Comparison of ENCODE assay signal across 14 cellular contexts in genomic region chr17:82668024-82668630, GRCh38. TPM values are rescaled to one million over a fixed set of nuclear protein-coding genes. Genes with fewer than 3 reads are reported as not detected.
A peak's percentile ranks its signal among the peaks of the same experiment; 100 is the strongest.
DNase-seq lines count a peak whose midpoint lies in the region; ATAC-seq and TF ChIP-seq lines count a peak whose summit lies in the region.
"Had no signal": no experiment of that assay in that cellular context is flagged by ENCODE, and none has a peak within 500 bp of the region (broad histone marks: within the 10 kb centered on the region; RNA-seq: fewer than 3 reads in every experiment).

No MANE protein-coding gene starts in this region.

- in situ Hi-C loops in ACHN (cut with HindIII; ENCODE audit: low pct_ligation_motif_present, low pct_unique_long_range_greater_than_20kb, low sequenced_read_pairs) = no loop called here

- no peaks in the 10 kb centered on the region for H3K9me3 Mint-ChIP-seq in endothelial cell (ENCODE audit: unreplicated experiment)
- H3K9me3 Mint-ChIP-seq: activated naive CD4-positive, alpha-beta T cell treated with anti-CD3 and anti-CD28 coated beads for 36 hours; natural killer cell treated with Interleukin-12 subunit alpha and Interleukin-12 subunit beta and Interleukin-15 and Interleukin-18, amount 100 ng/mL, for 72 hours had no signal

- no peak overlapping the region for H2BK15ac ChIP-seq in mesendoderm (replicated peaks; ENCODE audit: low read depth)

- no peaks in the 10 kb centered on the region for H4K20me1 ChIP-seq in PC-3 (ENCODE audit: low read length)

- H3K4me1 ChIP-seq in heart right ventricle (peaks cover 0 to 28% (median 14%) of the 10 kb centered on the region in 9 donors), PC-3 (ENCODE audit: insufficient read depth, low read length) (no peaks in the 10 kb centered on the region), mesendoderm (ENCODE audit: control insufficient read depth, low read depth, low read length) (peaks cover 2% of the 10 kb centered on the region), aorta (ENCODE audit: control insufficient read depth in 1 of 2, insufficient read depth in 2 of 2, low read length in 2 of 2) (no peaks in the 10 kb centered on the region)
- H3K4me1 ChIP-seq: lower lobe of right lung had no signal

- H3K9me2 ChIP-seq in PC-3 (replicated peaks; ENCODE audit: low read length) = no peaks in the 10 kb centered on the region

- CTCF ChIA-PET in PC-3 (lab: Charles Lee) = no interaction called here

- 79 to 82% methylated on average over 16 of the region's 16 CpGs for WGBS in heart right ventricle, 2 donors
- WGBS in mesendoderm (ENCODE audit: extremely low coverage, insufficient coverage, low lambda C conversion rate) = no CpG with 5 or more reads among the region's 16 CpGs
- WGBS in aorta, 2 donors = 77% methylated on average over 16 of the region's 16 CpGs

- no peak overlapping the region for H4K8ac ChIP-seq in mesendoderm (ENCODE audit: low read depth, low read length)

- H3K36me3 ChIP-seq in heart right ventricle (peaks cover 0 to 7% (median 0%) of the 10 kb centered on the region in 9 donors), PC-3 (ENCODE audit: low read depth, low read length) (no peaks in the 10 kb centered on the region), mesendoderm (ENCODE audit: control insufficient read depth, insufficient read depth, low read length) (no peaks in the 10 kb centered on the region), aorta (ENCODE audit: control insufficient read depth in 1 of 2, insufficient read depth in 2 of 2, low read length in 1 of 2) (no peaks in the 10 kb centered on the region)
- H3K36me3 ChIP-seq: lower lobe of right lung, SJSA1 had no signal

- H3K27ac Mint-ChIP-seq in endothelial cell (ENCODE audit: unreplicated experiment) = no peak overlapping the region
- H3K27ac Mint-ChIP-seq: activated naive CD4-positive, alpha-beta T cell treated with anti-CD3 and anti-CD28 coated beads for 36 hours; natural killer cell treated with Interleukin-12 subunit alpha and Interleukin-12 subunit beta and Interleukin-15 and Interleukin-18, amount 100 ng/mL, for 72 hours had no signal

- peaks cover 4% of the 10 kb centered on the region for H3K36me3 Mint-ChIP-seq in endothelial cell (ENCODE audit: low read depth, unreplicated experiment)
- H3K36me3 Mint-ChIP-seq: natural killer cell treated with Interleukin-12 subunit alpha and Interleukin-12 subunit beta and Interleukin-15 and Interleukin-18, amount 100 ng/mL, for 72 hours had no signal

- H3K27ac ChIP-seq in heart right ventricle (peak overlapping the region in 6 of 10 donors; percentile 75 to 86 (median 78)), PC-3 (ENCODE audit: low read length) (no peak overlapping the region), mesendoderm (ENCODE audit: low read depth, low read length) (no peak overlapping the region), aorta (ENCODE audit: low read depth in 1 of 2, low read length in 2 of 2) (no peak overlapping the region)
- H3K27ac ChIP-seq: SJSA1 had no signal

- ATAC-seq in heart right ventricle (peak in 2 of 8 donors; percentile 2 to 8), Right ventricle myocardium superior (ENCODE audit: poor library complexity) (no peak), PC-3 (no peak), aorta (ENCODE audit: low FRiP score) (peak; percentile 16)

- no peaks in the 10 kb centered on the region for H3K79me2 ChIP-seq in PC-3 (ENCODE audit: low read length)
- H3K79me2 ChIP-seq in mesendoderm (ENCODE audit: control insufficient read depth, insufficient read depth, low read length) = no peaks in the 10 kb centered on the region

- H3K9me3 ChIP-seq in heart right ventricle (no peaks in the 10 kb centered on the region), PC-3 (ENCODE audit: low read length) (no peaks in the 10 kb centered on the region), aorta (ENCODE audit: control insufficient read depth, low read length) (no peaks in the 10 kb centered on the region)
- H3K9me3 ChIP-seq: lower lobe of right lung, SJSA1 had no signal

- no peak overlapping the region for H3K4me2 ChIP-seq in PC-3 (ENCODE audit: low read length)
- H3K4me2 ChIP-seq in mesendoderm (ENCODE audit: low read length) = no peak overlapping the region

- no peak overlapping the region for H4K5ac ChIP-seq in mesendoderm (ENCODE audit: low read length)

- no peak overlapping the region for H3K9ac ChIP-seq in PC-3 (ENCODE audit: low read length)
- H3K9ac ChIP-seq in mesendoderm (ENCODE audit: low read length) = peak overlapping the region; percentile 44

- no peaks in the 10 kb centered on the region for H3K4me1 Mint-ChIP-seq in endothelial cell (ENCODE audit: unreplicated experiment)

- no peaks in the 10 kb centered on the region for H3K79me1 ChIP-seq in mesendoderm (ENCODE audit: low read length)

- no peak overlapping the region for H3K18ac ChIP-seq in mesendoderm (ENCODE audit: low read length)

- H2AK5ac ChIP-seq in mesendoderm (ENCODE audit: low read length) = no peak overlapping the region

- intact Hi-C loops in heart right ventricle (cut with DNase I) (loop anchor here (2.0 to 10.0 kb wide), 6 partner anchors 87 to 761 kb away; partner anchors contain the start of gene TBCD (in 1 of the 10)), Right ventricle myocardium superior (cut with DNase I) (loop anchor here (10.0 kb wide), 1 partner anchor 97 kb away; no protein-coding TSS in a partner anchor), PC-3 (cut with micrococcal nuclease) (loop anchor here (2.0 kb wide), 1 partner anchor 99 kb away; no protein-coding TSS in a partner anchor), aorta (cut with DNase I) (loop anchor here in 1 of 2 donors (2.0 kb wide), 1 partner anchor 107 kb away; no protein-coding TSS in a partner anchor)

- H2AFZ ChIP-seq in PC-3 (ENCODE audit: low read length) = peak overlapping the region; percentile 50; the same call in 1 of the 2 replicates

- no peaks in the 10 kb centered on the region for H3F3A ChIP-seq in PC-3 (ENCODE audit: low read length, unreplicated experiment)

- no peak overlapping the region for H3K23ac ChIP-seq in mesendoderm (ENCODE audit: low read length)

- H3K56ac ChIP-seq in mesendoderm (ENCODE audit: low read length) = peak overlapping the region; percentile 60

- BruUV-seq in PC-3 (replicated peaks; lab: Mats Ljungman, UMichigan) = no TSS peak

- TF ChIP-seq CTCF in heart right ventricle (IDR thresholded peaks at IDR 0.05) (no peak), PC-3 (conservative IDR thresholded peaks at IDR 0.05; ENCODE audit: low read depth, low read length) (no peak), endothelial cell (IDR thresholded peaks at IDR 0.05; ENCODE audit: unreplicated experiment) (no peak)

- no peak overlapping the region for H2BK5ac ChIP-seq in mesendoderm (ENCODE audit: low read length)

- no peak overlapping the region for H3K4me3 Mint-ChIP-seq in endothelial cell (ENCODE audit: unreplicated experiment)
- H3K4me3 Mint-ChIP-seq: natural killer cell treated with Interleukin-12 subunit alpha and Interleukin-12 subunit beta and Interleukin-15 and Interleukin-18, amount 100 ng/mL, for 72 hours had no signal

- H2BK120ac ChIP-seq in mesendoderm (ENCODE audit: low read depth, low read length) = no peak overlapping the region

- DNase-seq in heart right ventricle (no peak), Right ventricle myocardium superior (no peak), PC-3 (no peak), mesendoderm (no peak), aorta (peak in 1 of 2 donors; percentile 43), endothelial cell (ENCODE audit: low spot score) (no peak), ACHN (no peak)
- no peak for DNase-seq in effector CD4-positive, alpha-beta T cell
- DNase-seq: activated CD4-positive, CD25-positive, alpha-beta regulatory T cell treated with anti-CD3 and anti-CD28 coated beads, Interleukin-2, amount 50 U/mL, for 72 hours; NCI-H187 had no signal

- peaks cover 10% of the 10 kb centered on the region for H3K27me3 Mint-ChIP-seq in endothelial cell (ENCODE audit: unreplicated experiment)
- H3K27me3 Mint-ChIP-seq: natural killer cell treated with Interleukin-12 subunit alpha and Interleukin-12 subunit beta and Interleukin-15 and Interleukin-18, amount 100 ng/mL, for 72 hours had no signal

- no peak overlapping the region for H3K4ac ChIP-seq in mesendoderm (ENCODE audit: low read depth, low read length)

- no peaks in the 10 kb centered on the region for H3K27me3 ChIP-seq in heart right ventricle
- H3K27me3 ChIP-seq in PC-3 (ENCODE audit: low read length) = no peaks in the 10 kb centered on the region
- no peaks in the 10 kb centered on the region for H3K27me3 ChIP-seq in mesendoderm (ENCODE audit: insufficient read depth, low read length, poor library complexity)
- no peaks in the 10 kb centered on the region for H3K27me3 ChIP-seq in aorta (ENCODE audit: control insufficient read depth in 1 of 2, insufficient read depth in 2 of 2, low read length in 1 of 2)
- H3K27me3 ChIP-seq: SJSA1 had no signal

- POLR2A ChIA-PET in PC-3 (lab: Charles Lee; ENCODE audit: unreplicated experiment) = no interaction called here

- H3K4me3 ChIP-seq in heart right ventricle = no peak overlapping the region
- H3K4me3 ChIP-seq in PC-3 (ENCODE audit: low read length) = no peak overlapping the region
- no peak overlapping the region for H3K4me3 ChIP-seq in mesendoderm (ENCODE audit: low read length)
- no peak overlapping the region for H3K4me3 ChIP-seq in aorta (ENCODE audit: low read length in 2 of 2)
- H3K4me3 ChIP-seq: lower lobe of right lung, SJSA1 had no signal

RNA-seq across cellular contexts. Expression of gene WDR45B, which starts 19.9 kb away (rescaled TPM):
- total RNA-seq in heart right ventricle = 10 to 100 TPM; 33.0 to 45.5 (median 39.7) TPM
- polyA plus RNA-seq in heart right ventricle = 10 to 100 TPM; 23.3 to 43.8 TPM
- 34.3 TPM for total RNA-seq in Right ventricle myocardium superior
- total RNA-seq in PC-3 (2014; rRNA removed) = 101 and 110 TPM in 2 replicates
- 84.0 TPM for polyA plus RNA-seq in mesendoderm (2013, experiment 1 of 2)
- 85.0 TPM for polyA plus RNA-seq in mesendoderm (2013, experiment 2 of 2)
- 10 to 100 TPM; 60.4 to 75.4 TPM for total RNA-seq in aorta
- 10 to 100 TPM; 34.7 to 54.4 TPM for polyA plus RNA-seq in aorta
- total RNA-seq in endothelial cell (ENCODE audit: unreplicated experiment) = 74.1 TPM

RNA-seq across cellular contexts. Expression of gene RAB40B, which starts 30.4 kb away (rescaled TPM):
- total RNA-seq in heart right ventricle (10 to 100 TPM; 16.9 to 42.4 (median 21.7) TPM), Right ventricle myocardium superior (20.7 TPM), PC-3 (2014; rRNA removed) (16.5 and 22.4 TPM in 2 replicates), aorta (10 to 100 TPM in 1 of 2 donors, 1 to 10 TPM in 1; 4.5 to 10.7 TPM), endothelial cell (ENCODE audit: unreplicated experiment) (6.7 TPM)
- polyA plus RNA-seq in heart right ventricle (10 to 100 TPM in 1 of 2 donors, 1 to 10 TPM in 1; 8.0 to 16.5 TPM), aorta (10 to 100 TPM; 11.6 to 19.5 TPM)
- 1.3 TPM for polyA plus RNA-seq in mesendoderm (2013, experiment 1 of 2)
- polyA plus RNA-seq in mesendoderm (2013, experiment 2 of 2) = 1.4 TPM

RNA-seq across cellular contexts. Expression of gene FN3KRP, which starts 48.4 kb away (rescaled TPM):
- total RNA-seq in heart right ventricle = 10 to 100 TPM; 10.3 to 18.7 (median 14.7) TPM
- polyA plus RNA-seq in heart right ventricle = 10 to 100 TPM; 15.4 to 21.5 TPM
- total RNA-seq in Right ventricle myocardium superior = 13.2 TPM
- total RNA-seq in PC-3 (2014; rRNA removed) = 32.9 and 37.4 TPM in 2 replicates
- polyA plus RNA-seq in mesendoderm (2013, experiment 1 of 2) = 15.6 TPM
- polyA plus RNA-seq in mesendoderm (2013, experiment 2 of 2) = 15.8 TPM
- 10 to 100 TPM; 18.6 to 26.7 TPM for total RNA-seq in aorta
- 10 to 100 TPM; 25.3 to 35.2 TPM for polyA plus RNA-seq in aorta
- total RNA-seq in endothelial cell (ENCODE audit: unreplicated experiment) = 27.9 TPM

Comparison
In these comparisons a context has a peak if more than half of its experiments do, and no peak if none do; other contexts are left out.
1. H3K27ac ChIP-seq: peak in heart right ventricle (6 of 10); none in PC-3 (single experiment), mesendoderm (single experiment) and aorta (0 of 2).